Comparison of ENCODE assay signal across 5 cellular contexts in genomic region chr7:9785211-9785610, GRCh38.
"Had no signal": no experiment of that assay in that cellular context is flagged by ENCODE, and none has a peak within 500 bp of the region (broad histone marks: within the 10 kb centered on the region; RNA-seq: fewer than 3 reads in every experiment).

No MANE protein-coding gene starts in this region.

- DNase-seq: IMR-90, KBM-7, KG1 had no signal

- ATAC-seq: HepG2, K562 had no signal
